ENCODE assay signal across 23 cellular contexts in genomic region chr6:18837013-18837412, GRCh38.
"Had no signal": no experiment of that assay in that cellular context is flagged by ENCODE, and none has a peak within 500 bp of the region (broad histone marks: within the 10 kb centered on the region; RNA-seq: fewer than 3 reads in every experiment).

No MANE protein-coding gene starts in this region.

- H3K36me3 ChIP-seq: esophagus muscularis mucosa, gastrocnemius medialis, heart right ventricle, lower lobe of right lung had no signal

- H3K27me3 ChIP-seq: dorsolateral prefrontal cortex, esophagus muscularis mucosa, gastrocnemius medialis, heart right ventricle had no signal

- H3K4me3 ChIP-seq: coronary artery, dorsolateral prefrontal cortex, esophagus muscularis mucosa, gastrocnemius medialis, heart right ventricle, lower lobe of right lung, mucosa of descending colon had no signal

- H3K27ac ChIP-seq: coronary artery, dorsolateral prefrontal cortex, esophagus muscularis mucosa, gastrocnemius medialis, heart right ventricle, lower lobe of right lung had no signal

- H3K4me1 ChIP-seq: gastrocnemius medialis, heart right ventricle, lower lobe of right lung had no signal

- ATAC-seq: gastrocnemius medialis, heart right ventricle, left colon, left lobe of liver, left ventricle myocardium superior, lower lobe of right lung, mucosa of descending colon had no signal

- H3K9me3 ChIP-seq: esophagus muscularis mucosa, gastrocnemius medialis, heart right ventricle, lower lobe of right lung, mucosa of descending colon had no signal

- DNase-seq: dermis blood vessel endothelial cell; dorsolateral prefrontal cortex; effector CD4-positive, alpha-beta T cell; effector memory CD4-positive, alpha-beta T cell; foreskin fibroblast; foreskin melanocyte; gastrocnemius medialis; glutamatergic neuron; head of caudate nucleus; heart right ventricle; hypothalamus; immature natural killer cell; islet precursor cell; kidney; kidney glomerular epithelial cell; left colon; left ventricle myocardium superior; lower lobe of right lung; mucosa of descending colon; naive B cell had no signal
